In genomic region chr6:52745764-52746201, GRCh38 we compare ENCODE assay signal across 26 cellular contexts. TPM values are rescaled to one million over a fixed set of nuclear protein-coding genes. Genes with fewer than 3 reads are reported as not detected.
"Had no signal": no experiment of that assay in that cellular context is flagged by ENCODE, and none has a peak within 500 bp of the region (broad histone marks: within the 10 kb centered on the region; RNA-seq: fewer than 3 reads in every experiment).

No MANE protein-coding gene starts in this region.

- H3K27ac Mint-ChIP-seq: activated CD4-positive, alpha-beta memory T cell treated with anti-CD3 and anti-CD28 coated beads, Interleukin-2, amount 10 ng/mL, durations not matched to agents 7 days and 5 days; activated naive CD4-positive, alpha-beta T cell treated with anti-CD3 and anti-CD28 coated beads, Interleukin-2, amount 50 U/mL, for 24 hours had no signal

- H3K4me3 ChIP-seq: cardiac muscle cell, Peyer's patch, SJSA1 had no signal

- H3K4me1 Mint-ChIP-seq: activated CD4-positive, alpha-beta memory T cell treated with anti-CD3 and anti-CD28 coated beads, Interleukin-2, amount 10 ng/mL, durations not matched to agents 7 days and 5 days; activated naive CD4-positive, alpha-beta T cell treated with anti-CD3 and anti-CD28 coated beads, Interleukin-2, amount 50 U/mL, for 24 hours had no signal

- H3K4me3 Mint-ChIP-seq: activated CD4-positive, alpha-beta memory T cell treated with anti-CD3 and anti-CD28 coated beads, Interleukin-2, amount 10 ng/mL, durations not matched to agents 7 days and 5 days; activated naive CD4-positive, alpha-beta T cell treated with anti-CD3 and anti-CD28 coated beads, Interleukin-2, amount 50 U/mL, for 24 hours had no signal

- H3K9me3 Mint-ChIP-seq: activated CD4-positive, alpha-beta memory T cell treated with anti-CD3 and anti-CD28 coated beads, Interleukin-2, amount 10 ng/mL, durations not matched to agents 7 days and 5 days had no signal

- H3K4me1 ChIP-seq: Peyer's patch had no signal

- H3K9me3 ChIP-seq: Peyer's patch, SJSA1 had no signal

- DNase-seq: activated CD4-positive, alpha-beta memory T cell treated with anti-CD3 and anti-CD28 coated beads, Interleukin-2, amount 10 ng/mL, durations not matched to agents 7 days and 5 days; activated CD4-positive, alpha-beta T cell treated with anti-CD3 and anti-CD28 coated beads, Interleukin-2, amount 50 U/mL, for 1 hour; activated CD4-positive, CD25-positive, alpha-beta regulatory T cell; activated CD8-positive, alpha-beta memory T cell treated with anti-CD3 and anti-CD28 coated beads, Interleukin-2, amount 50 U/mL, for 4 hours; activated naive CD4-positive, alpha-beta T cell; activated T-cell treated with anti-CD3 and anti-CD28 coated beads, Interleukin-2, amount 50 U/mL, for 1 hour; amygdala; brain microvascular endothelial cell; cerebellar nuclear complex; Kasumi-1; KBM-7; NCI-H1105 treated with DMSO at 0.1 percent for 48 hours; NCI-H1436 treated with DMSO at 0.1 percent for 48 hours; NCI-H187; NCI-H2081; NCI-H446; NCI-H524; Peyer's patch; Right ventricle myocardium superior; T-helper 1 cell had no signal

- H3K27me3 ChIP-seq: brain microvascular endothelial cell, cardiac muscle cell, Peyer's patch, SJSA1 had no signal

- H3K36me3 ChIP-seq: brain microvascular endothelial cell, cardiac muscle cell, Peyer's patch, SJSA1 had no signal

RNA-seq across cellular contexts. Expression of gene GSTA2, which starts 17.5 kb away (rescaled TPM):
- total RNA-seq: activated CD4-positive, alpha-beta memory T cell treated with anti-CD3 and anti-CD28 coated beads, Interleukin-2, amount 10 ng/mL, durations not matched to agents 7 days and 5 days; activated CD8-positive, alpha-beta memory T cell treated with anti-CD3 and anti-CD28 coated beads for 36 hours; astrocyte; cardiac muscle cell; Right ventricle myocardium superior; SJSA1; T-helper 2 cell treated with Interferon-gamma antibody and Interleukin-4, amounts not matched to agents 100 ng/mL and 5 ng/mL, for 36 hours had no signal

RNA-seq across cellular contexts. Expression of gene GSTA1, which starts 57.8 kb away (rescaled TPM):
- total RNA-seq: activated CD4-positive, alpha-beta memory T cell treated with anti-CD3 and anti-CD28 coated beads, Interleukin-2, amount 10 ng/mL, durations not matched to agents 7 days and 5 days; activated CD8-positive, alpha-beta memory T cell treated with anti-CD3 and anti-CD28 coated beads for 36 hours; cardiac muscle cell; Right ventricle myocardium superior; T-helper 2 cell treated with Interferon-gamma antibody and Interleukin-4, amounts not matched to agents 100 ng/mL and 5 ng/mL, for 36 hours had no signal
